8 cellular contexts compared by ENCODE assay signal in the genomic region with DNA sequence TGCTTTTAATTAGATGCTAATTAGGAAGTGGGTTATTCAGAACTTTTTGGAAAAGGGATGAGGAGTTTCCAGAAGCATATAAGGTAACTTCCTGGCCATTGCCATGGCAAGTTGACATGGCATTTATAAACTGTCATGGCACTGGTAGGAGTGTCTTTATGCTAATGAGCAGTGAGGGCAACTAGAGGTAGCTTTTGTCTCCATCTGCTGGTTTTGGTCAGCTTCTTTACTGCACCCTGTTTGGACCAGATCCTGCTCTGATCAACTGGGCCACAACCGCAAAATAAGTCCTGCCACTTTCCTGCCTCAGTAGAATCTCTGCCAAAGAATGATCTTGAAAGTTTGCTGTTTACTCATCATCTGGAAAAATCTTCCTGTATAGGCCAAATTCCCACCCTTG.
DNase-seq lines count a peak whose midpoint lies in the region; ATAC-seq and TF ChIP-seq lines count a peak whose summit lies in the region.
"Not testable (repeated sequence)": the region's sequence is repeated elsewhere in the genome, so short reads cannot be mapped to it uniquely, and the experiment has no call there.

No MANE protein-coding gene starts in this region.

- not testable (repeated sequence) for H3K27ac ChIP-seq in CD4-positive, alpha-beta T cell (ENCODE audit: low read depth, low read length); OCI-LY7 (ENCODE audit: low read depth, low read length, poor library complexity, severe bottlenecking)

- H3K79me2 ChIP-seq in OCI-LY7 (ENCODE audit: insufficient read depth, low read depth, low read length) = not testable (repeated sequence)

- not testable (repeated sequence) for H3K4me3 ChIP-seq in OCI-LY7 (ENCODE audit: low read depth, low read length, poor library complexity, severe bottlenecking)

- H3K4me1 Mint-ChIP-seq in CD4-positive, alpha-beta T cell (ENCODE audit: low read depth); activated CD8-positive, alpha-beta T cell treated with anti-CD3 and anti-CD28 coated beads, Interleukin-2, amount 10 ng/mL, durations not matched to agents 7 days and 5 days (ENCODE audit: low read depth): not testable (repeated sequence)

- H3K4me2 ChIP-seq in OCI-LY7 (ENCODE audit: low read length) = not testable (repeated sequence)

- not testable (repeated sequence) for H3K27me3 ChIP-seq in CD4-positive, alpha-beta T cell (ENCODE audit: control insufficient read depth, insufficient read depth, low read length)

- CTCF ChIA-PET in CD4-positive, alpha-beta T cell (lab: Charles Lee); OCI-LY7 (lab: Charles Lee; ENCODE audit: unreplicated experiment); activated CD8-positive, alpha-beta T cell treated with anti-CD3 and anti-CD28 coated beads, Interleukin-2, amount 10 ng/mL, durations not matched to agents 7 days and 5 days (lab: Charles Lee): not testable (repeated sequence)

- H3K27me3 Mint-ChIP-seq in CD4-positive, alpha-beta T cell; activated CD8-positive, alpha-beta T cell treated with anti-CD3 and anti-CD28 coated beads, Interleukin-2, amount 10 ng/mL, durations not matched to agents 7 days and 5 days (ENCODE audit: low read depth): not testable (repeated sequence)

- not testable (repeated sequence) for BruUV-seq in OCI-LY7 (replicated peaks; lab: Mats Ljungman, UMichigan)

- not testable (repeated sequence) for H3K4me3 Mint-ChIP-seq in CD4-positive, alpha-beta T cell; activated CD8-positive, alpha-beta T cell treated with anti-CD3 and anti-CD28 coated beads, Interleukin-2, amount 10 ng/mL, durations not matched to agents 7 days and 5 days

- H3K36me3 Mint-ChIP-seq in CD4-positive, alpha-beta T cell (ENCODE audit: low read depth); activated CD8-positive, alpha-beta T cell treated with anti-CD3 and anti-CD28 coated beads, Interleukin-2, amount 10 ng/mL, durations not matched to agents 7 days and 5 days (ENCODE audit: low read depth): not testable (repeated sequence)

- TF ChIP-seq CTCF in CD4-positive, alpha-beta T cell (IDR thresholded peaks at IDR 0.05); OCI-LY7 (conservative IDR thresholded peaks at IDR 0.05; ENCODE audit: low read length): not testable (repeated sequence)

- peak; percentile 99 for ATAC-seq in CD4-positive, alpha-beta T cell (ENCODE audit: poor library complexity)
- peak; percentile 60 for ATAC-seq in GM19324 (IDR thresholded peaks at IDR 0.05; ENCODE audit: low FRiP score, unreplicated experiment)
- ATAC-seq in HG02938 (IDR thresholded peaks at IDR 0.05; ENCODE audit: unreplicated experiment) = peak; percentile 54
- ATAC-seq in activated CD8-positive, alpha-beta T cell treated with anti-CD3 and anti-CD28 coated beads, Interleukin-2, amount 10 ng/mL, durations not matched to agents 7 days and 5 days = peak; percentile 96
- ATAC-seq in left lobe of liver = peak; percentile 99
- peak; percentile 72 for ATAC-seq in sciatic nerve

- not testable (repeated sequence) for H3K4me1 ChIP-seq in OCI-LY7 (ENCODE audit: insufficient read depth, low read length, poor library complexity, severe bottlenecking)

- H3K36me3 ChIP-seq in OCI-LY7 (ENCODE audit: insufficient read depth, low read length) = not testable (repeated sequence)

- H3K9me3 Mint-ChIP-seq in CD4-positive, alpha-beta T cell; activated CD8-positive, alpha-beta T cell treated with anti-CD3 and anti-CD28 coated beads, Interleukin-2, amount 10 ng/mL, durations not matched to agents 7 days and 5 days (ENCODE audit: insufficient read depth): not testable (repeated sequence)

- POLR2A ChIA-PET in CD4-positive, alpha-beta T cell (lab: Charles Lee); OCI-LY7 (lab: Charles Lee); activated CD8-positive, alpha-beta T cell treated with anti-CD3 and anti-CD28 coated beads, Interleukin-2, amount 10 ng/mL, durations not matched to agents 7 days and 5 days (lab: Charles Lee): not testable (repeated sequence)

- not testable (repeated sequence) for H3K9me3 ChIP-seq in CD4-positive, alpha-beta T cell (ENCODE audit: control insufficient read depth, low read length); OCI-LY7 (ENCODE audit: low read length)

- not testable (repeated sequence) for H3K9me2 ChIP-seq in OCI-LY7 (ENCODE audit: insufficient read depth, low read length)

- not testable (repeated sequence) for H4K20me1 ChIP-seq in OCI-LY7 (ENCODE audit: insufficient read depth, low read length)

- not testable (repeated sequence) for H3K27ac Mint-ChIP-seq in CD4-positive, alpha-beta T cell; activated CD8-positive, alpha-beta T cell treated with anti-CD3 and anti-CD28 coated beads, Interleukin-2, amount 10 ng/mL, durations not matched to agents 7 days and 5 days

- DNase-seq in CD4-positive, alpha-beta T cell; activated CD8-positive, alpha-beta T cell treated with anti-CD3 and anti-CD28 coated beads, Interleukin-2, amount 10 ng/mL, durations not matched to agents 7 days and 5 days; left lobe of liver (ENCODE audit: low spot score); sciatic nerve (ENCODE audit: low spot score): not testable (repeated sequence)
- DNase-seq in OCI-LY7 (ENCODE audit: low spot score) = peak; percentile 8
- peak; percentile 25 for DNase-seq in central memory CD4-positive, alpha-beta T cell

- intact Hi-C loops in CD4-positive, alpha-beta T cell (cut with DNase I, micrococcal nuclease); OCI-LY7 (cut with micrococcal nuclease; ENCODE audit: unreplicated experiment); sciatic nerve (cut with DNase I): not testable (repeated sequence)

- not testable (repeated sequence) for H2AFZ ChIP-seq in OCI-LY7 (ENCODE audit: low read length)
